10 cellular contexts compared by ENCODE assay signal in genomic region chr7:26166681-26167266, GRCh38. TPM values are rescaled to one million over a fixed set of nuclear protein-coding genes. Genes with fewer than 3 reads are reported as not detected.
A peak's percentile ranks its signal among the peaks of the same experiment; 100 is the strongest.
DNase-seq lines count a peak whose midpoint lies in the region; ATAC-seq lines count a peak whose summit lies in the region.
"Had no signal": no experiment of that assay in that cellular context is flagged by ENCODE, and none has a peak within 500 bp of the region (broad histone marks: within the 10 kb centered on the region; RNA-seq: fewer than 3 reads in every experiment).

No MANE protein-coding gene starts in this region.

- no peaks in the 10 kb centered on the region for H3K9me3 Mint-ChIP-seq in activated CD8-positive, alpha-beta memory T cell treated with anti-CD3 and anti-CD28 coated beads, Interleukin-2, amount 10 ng/mL, durations not matched to agents 7 days and 5 days (ENCODE audit: low read depth)
- H3K9me3 Mint-ChIP-seq in activated naive CD4-positive, alpha-beta T cell treated with anti-CD3 and anti-CD28 coated beads, Interleukin-2, amount 50 U/mL, for 72 hours, result no peaks in the 10 kb centered on the region
- H3K9me3 Mint-ChIP-seq in stimulated activated naive CD8-positive, alpha-beta T cell treated with anti-CD3 and anti-CD28 coated beads, Interleukin-15, amount 100 ng/mL, for 72 hours, result no peaks in the 10 kb centered on the region
- H3K9me3 Mint-ChIP-seq: IgD-negative memory B cell had no signal

- no peaks in the 10 kb centered on the region for H3K27me3 Mint-ChIP-seq in activated CD8-positive, alpha-beta memory T cell treated with anti-CD3 and anti-CD28 coated beads, Interleukin-2, amount 10 ng/mL, durations not matched to agents 7 days and 5 days
- H3K27me3 Mint-ChIP-seq in stimulated activated naive CD8-positive, alpha-beta T cell treated with anti-CD3 and anti-CD28 coated beads, Interleukin-15, amount 100 ng/mL, for 72 hours, result no peaks in the 10 kb centered on the region
- H3K27me3 Mint-ChIP-seq: IgD-negative memory B cell had no signal

- H3K27ac ChIP-seq in caudate nucleus (ENCODE audit: low read depth, low read length), result no peak overlapping the region

- no peak for DNase-seq in activated CD8-positive, alpha-beta memory T cell treated with anti-CD3 and anti-CD28 coated beads, Interleukin-2, amount 10 ng/mL, durations not matched to agents 7 days and 5 days
- DNase-seq in activated CD8-positive, alpha-beta memory T cell treated with anti-CD3 and anti-CD28 coated beads for 24 hours, result no peak
- no peak for DNase-seq in activated naive CD4-positive, alpha-beta T cell treated with anti-CD3 and anti-CD28 coated beads, Interleukin-2, amount 50 U/mL, for 72 hours (ENCODE audit: low spot score in 2 of 2)
- peak in 1 of 2 donors; percentile 49 for DNase-seq in stimulated activated naive CD8-positive, alpha-beta T cell treated with anti-CD3 and anti-CD28 coated beads, Interleukin-15, amount 100 ng/mL, for 72 hours
- DNase-seq in NCI-H510A (lab: John Stamatoyannopoulos, UW) (no peak), globus pallidus (ENCODE audit: low spot score) (no peak), caudate nucleus (lab: John Stamatoyannopoulos, UW) (no peak)
- DNase-seq: Right ventricle myocardium superior had no signal

- peak; percentile 51 for ATAC-seq in activated CD8-positive, alpha-beta memory T cell treated with anti-CD3 and anti-CD28 coated beads, Interleukin-2, amount 10 ng/mL, durations not matched to agents 7 days and 5 days
- ATAC-seq in HG02973 (IDR thresholded peaks at IDR 0.05; ENCODE audit: unreplicated experiment), result peak; percentile 27
- peak; percentile 77 to 96 for ATAC-seq in activated naive CD4-positive, alpha-beta T cell treated with anti-CD3 and anti-CD28 coated beads, Interleukin-2, amount 50 U/mL, for 72 hours
- ATAC-seq in stimulated activated naive CD8-positive, alpha-beta T cell treated with anti-CD3 and anti-CD28 coated beads, Interleukin-15, amount 100 ng/mL, for 72 hours, result peak; percentile 95

- H3K4me1 Mint-ChIP-seq in activated CD8-positive, alpha-beta memory T cell treated with anti-CD3 and anti-CD28 coated beads, Interleukin-2, amount 10 ng/mL, durations not matched to agents 7 days and 5 days, result peaks cover 52% of the 10 kb centered on the region
- H3K4me1 Mint-ChIP-seq in stimulated activated naive CD8-positive, alpha-beta T cell treated with anti-CD3 and anti-CD28 coated beads, Interleukin-15, amount 100 ng/mL, for 72 hours, result peaks cover 48% of the 10 kb centered on the region

- peaks cover 37% of the 10 kb centered on the region for H3K36me3 Mint-ChIP-seq in activated CD8-positive, alpha-beta memory T cell treated with anti-CD3 and anti-CD28 coated beads, Interleukin-2, amount 10 ng/mL, durations not matched to agents 7 days and 5 days
- peaks cover 0 to 30% of the 10 kb centered on the region in 2 donors for H3K36me3 Mint-ChIP-seq in activated naive CD4-positive, alpha-beta T cell treated with anti-CD3 and anti-CD28 coated beads, Interleukin-2, amount 50 U/mL, for 72 hours

- peak overlapping the region; percentile 86 for H3K27ac Mint-ChIP-seq in activated CD8-positive, alpha-beta memory T cell treated with anti-CD3 and anti-CD28 coated beads, Interleukin-2, amount 10 ng/mL, durations not matched to agents 7 days and 5 days
- peak overlapping the region; percentile 76 to 90 for H3K27ac Mint-ChIP-seq in activated naive CD4-positive, alpha-beta T cell treated with anti-CD3 and anti-CD28 coated beads, Interleukin-2, amount 50 U/mL, for 72 hours
- H3K27ac Mint-ChIP-seq in stimulated activated naive CD8-positive, alpha-beta T cell treated with anti-CD3 and anti-CD28 coated beads, Interleukin-15, amount 100 ng/mL, for 72 hours, result peak overlapping the region in 1 of 2 donors; percentile 80

- CTCF ChIA-PET in activated CD8-positive, alpha-beta memory T cell treated with anti-CD3 and anti-CD28 coated beads, Interleukin-2, amount 10 ng/mL, durations not matched to agents 7 days and 5 days (lab: Charles Lee), result interaction anchor here (0.8 to 2.0 kb wide), 6 partner anchors 9 to 76 kb away, joined by 3 to 10 read pairs (median 4); partner anchors contain the start of gene NFE2L3

- peak overlapping the region; percentile 13 for H3K4me3 Mint-ChIP-seq in activated CD8-positive, alpha-beta memory T cell treated with anti-CD3 and anti-CD28 coated beads, Interleukin-2, amount 10 ng/mL, durations not matched to agents 7 days and 5 days
- H3K4me3 Mint-ChIP-seq in stimulated activated naive CD8-positive, alpha-beta T cell treated with anti-CD3 and anti-CD28 coated beads, Interleukin-15, amount 100 ng/mL, for 72 hours, result peak overlapping the region; percentile 61 to 66

RNA-seq across cellular contexts. Expression of gene NFE2L3, which starts 14.8 kb away (rescaled TPM):
- 10 to 100 TPM; 20.1 to 44.4 TPM for total RNA-seq in activated CD8-positive, alpha-beta memory T cell treated with anti-CD3 and anti-CD28 coated beads, Interleukin-2, amount 10 ng/mL, durations not matched to agents 7 days and 5 days
- total RNA-seq in activated naive CD4-positive, alpha-beta T cell treated with anti-CD3 and anti-CD28 coated beads, Interleukin-2, amount 50 U/mL, for 72 hours, result 10 to 100 TPM; 13.0 to 24.0 TPM

RNA-seq across cellular contexts. Expression of gene HNRNPA2B1, which starts 33.8 kb away (rescaled TPM):
- 100 to 1,000 TPM; 768 to 857 TPM for total RNA-seq in activated CD8-positive, alpha-beta memory T cell treated with anti-CD3 and anti-CD28 coated beads, Interleukin-2, amount 10 ng/mL, durations not matched to agents 7 days and 5 days
- total RNA-seq in activated naive CD4-positive, alpha-beta T cell treated with anti-CD3 and anti-CD28 coated beads, Interleukin-2, amount 50 U/mL, for 72 hours, result 100 to 1,000 TPM; 695 to 940 TPM

RNA-seq across cellular contexts. Expression of gene CBX3, which starts 34.8 kb away (rescaled TPM):
- total RNA-seq in activated CD8-positive, alpha-beta memory T cell treated with anti-CD3 and anti-CD28 coated beads, Interleukin-2, amount 10 ng/mL, durations not matched to agents 7 days and 5 days, result 100 to 1,000 TPM; 235 to 279 TPM
- 100 to 1,000 TPM; 212 to 271 TPM for total RNA-seq in activated naive CD4-positive, alpha-beta T cell treated with anti-CD3 and anti-CD28 coated beads, Interleukin-2, amount 50 U/mL, for 72 hours

Comparison
In these comparisons a context has a peak if more than half of its experiments do, and no peak if none do; other contexts are left out.
1. ATAC-seq: peak in every context shown above with its lines; median percentile 95 in stimulated activated naive CD8-positive, alpha-beta T cell treated with anti-CD3 and anti-CD28 coated beads, Interleukin-15, amount 100 ng/mL, for 72 hours; 86 in activated naive CD4-positive, alpha-beta T cell treated with anti-CD3 and anti-CD28 coated beads, Interleukin-2, amount 50 U/mL, for 72 hours; 51 in activated CD8-positive, alpha-beta memory T cell treated with anti-CD3 and anti-CD28 coated beads, Interleukin-2, amount 10 ng/mL, durations not matched to agents 7 days and 5 days; 27 in HG02973.